8 cellular contexts compared by ENCODE assay signal in the genomic region with DNA sequence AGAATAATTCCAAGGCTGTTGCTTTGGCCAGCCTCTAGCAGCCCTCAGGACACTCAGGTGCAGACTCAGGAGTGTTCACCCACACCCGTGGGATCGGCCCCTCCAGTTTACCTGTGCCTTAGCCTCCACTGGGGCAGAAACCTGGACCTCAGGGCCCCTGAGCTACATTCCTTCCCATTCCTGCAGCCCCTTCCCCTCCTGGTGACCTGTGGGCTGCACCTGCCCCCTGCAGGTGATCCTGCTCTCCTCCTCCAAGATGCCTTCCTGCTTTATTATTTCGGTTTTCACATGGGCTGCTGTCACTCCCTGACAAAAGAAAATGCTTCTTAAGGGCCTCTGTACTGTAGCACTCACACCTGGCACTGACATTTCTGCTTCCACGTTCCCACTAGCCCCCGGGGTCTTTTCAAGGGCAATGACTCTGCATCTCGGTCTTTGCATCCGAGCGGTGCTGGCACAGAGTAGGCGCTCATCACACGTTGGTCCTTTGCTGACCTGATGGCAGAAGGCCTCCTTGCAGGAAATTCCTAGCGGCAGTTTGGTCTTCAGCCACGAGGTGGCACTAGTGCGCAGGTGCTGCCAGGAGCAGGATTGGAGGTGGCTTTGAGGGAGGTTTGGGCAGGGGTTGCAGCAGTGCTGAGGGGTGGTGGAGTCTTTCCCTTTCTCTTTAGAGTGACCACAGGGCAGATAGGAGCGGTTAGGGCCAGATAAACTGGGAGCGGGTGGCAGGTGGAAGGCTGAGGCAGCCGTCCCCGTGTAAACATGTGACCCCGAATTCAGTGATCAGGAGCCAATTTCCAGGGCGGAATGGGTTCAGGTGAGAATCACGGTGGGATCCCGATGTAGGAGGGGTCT. TPM values are rescaled to one million over a fixed set of nuclear protein-coding genes. Genes with fewer than 3 reads are reported as not detected.
A peak's percentile ranks its signal among the peaks of the same experiment; 100 is the strongest.
DNase-seq lines count a peak whose midpoint lies in the region; ATAC-seq, FAIRE-seq and TF ChIP-seq lines count a peak whose summit lies in the region.

No MANE protein-coding gene starts in this region.

- TF ChIP-seq POLR2A in GM12891 (IDR thresholded peaks at IDR 0.05; ENCODE audit: low read depth, low read length), result no peak

- peak; percentile 60 for DNase-seq in GM12891 (ENCODE audit: insufficient read length, low spot score)
- peak; percentile 27 for DNase-seq in NCI-H1105 (lab: John Stamatoyannopoulos, UW)
- DNase-seq in T-helper 2 cell, result peak; percentile 22 to 67 (median 51)
- peak; percentile 22 for DNase-seq in amniotic epithelial cell (ENCODE audit: low read depth)
- DNase-seq in hypothalamus (lab: John Stamatoyannopoulos, UW), result peak in 43 of 51 donors; percentile 2 to 68 (median 24)
- peak; percentile 72 for DNase-seq in small intestine

- FAIRE-seq in GM12891 (lab: Jason Lieb, UNC) (peak; percentile 86), small intestine (lab: Jason Lieb, UNC) (no peak)

- no peak overlapping the region for H3K27ac ChIP-seq in small intestine (ENCODE audit: low read depth in 1 of 2, low read length in 1 of 2)

- 9 to 15% (median 11%) methylated on average over 21 of the region's 21 CpGs for WGBS in small intestine, 3 donors

- no peak overlapping the region for H3K4me3 ChIP-seq in small intestine (ENCODE audit: low read depth in 1 of 2, low read length in 2 of 2)

- no peaks in the 10 kb centered on the region for H3K4me1 ChIP-seq in small intestine (ENCODE audit: control insufficient read depth in 2 of 2, insufficient read depth in 1 of 2, low read depth in 1 of 2, low read length in 1 of 2)

- H3K27me3 ChIP-seq in small intestine (ENCODE audit: control insufficient read depth in 2 of 2, insufficient read depth in 2 of 2, low read length in 2 of 2), result no peaks in the 10 kb centered on the region

- H3K36me3 ChIP-seq in small intestine (ENCODE audit: control insufficient read depth in 2 of 2, insufficient read depth in 2 of 2, low read length in 2 of 2), result no peaks in the 10 kb centered on the region

- ATAC-seq in GM18907 (IDR thresholded peaks at IDR 0.05; ENCODE audit: unreplicated experiment) (no peak), HG03442 (IDR thresholded peaks at IDR 0.05; ENCODE audit: unreplicated experiment) (no peak)

- no peaks in the 10 kb centered on the region for H3K9me3 ChIP-seq in small intestine (ENCODE audit: control insufficient read depth, low read depth)

TF ChIP-seq in GM12891, 5 proteins besides CTCF, POLR2A, EP300 and RAD21:
- TF ChIP-seq SPI1 (IDR thresholded peaks at IDR 0.05; ENCODE audit: low read depth, low read length), result no peak
- TF ChIP-seq TAF1 (IDR thresholded peaks at IDR 0.05; ENCODE audit: low read depth, low read length), result no peak
- TF ChIP-seq POLR2AphosphoS5 (IDR thresholded peaks at IDR 0.05; ENCODE audit: low read depth, low read length), result no peak
- TF ChIP-seq POU2F2 (IDR thresholded peaks at IDR 0.05; ENCODE audit: low read depth, low read length), result no peak
- TF ChIP-seq PAX5 (IDR thresholded peaks at IDR 0.05; ENCODE audit: insufficient read depth, low read length, severe bottlenecking), result no peak

RNA-seq across cellular contexts. Expression of gene ETV3, which starts 25.3 kb away (rescaled TPM):
- 7.4 TPM for polyA plus RNA-seq in GM12891 (2012; ENCODE audit: low read depth, missing spikeins)
- 10 to 100 TPM; 10.3 to 17.7 (median 11.3) TPM for polyA plus RNA-seq in small intestine

Comparison
In these comparisons a context has a peak if more than half of its experiments do, and no peak if none do; other contexts are left out.
1. DNase-seq: peak in every context shown above with its lines; median percentile 72 in small intestine; 60 in GM12891; 51 in T-helper 2 cell; 27 in NCI-H1105; 24 in hypothalamus; 22 in amniotic epithelial cell.